ENCODE assay signal across 1 cellular context in the genomic region with DNA sequence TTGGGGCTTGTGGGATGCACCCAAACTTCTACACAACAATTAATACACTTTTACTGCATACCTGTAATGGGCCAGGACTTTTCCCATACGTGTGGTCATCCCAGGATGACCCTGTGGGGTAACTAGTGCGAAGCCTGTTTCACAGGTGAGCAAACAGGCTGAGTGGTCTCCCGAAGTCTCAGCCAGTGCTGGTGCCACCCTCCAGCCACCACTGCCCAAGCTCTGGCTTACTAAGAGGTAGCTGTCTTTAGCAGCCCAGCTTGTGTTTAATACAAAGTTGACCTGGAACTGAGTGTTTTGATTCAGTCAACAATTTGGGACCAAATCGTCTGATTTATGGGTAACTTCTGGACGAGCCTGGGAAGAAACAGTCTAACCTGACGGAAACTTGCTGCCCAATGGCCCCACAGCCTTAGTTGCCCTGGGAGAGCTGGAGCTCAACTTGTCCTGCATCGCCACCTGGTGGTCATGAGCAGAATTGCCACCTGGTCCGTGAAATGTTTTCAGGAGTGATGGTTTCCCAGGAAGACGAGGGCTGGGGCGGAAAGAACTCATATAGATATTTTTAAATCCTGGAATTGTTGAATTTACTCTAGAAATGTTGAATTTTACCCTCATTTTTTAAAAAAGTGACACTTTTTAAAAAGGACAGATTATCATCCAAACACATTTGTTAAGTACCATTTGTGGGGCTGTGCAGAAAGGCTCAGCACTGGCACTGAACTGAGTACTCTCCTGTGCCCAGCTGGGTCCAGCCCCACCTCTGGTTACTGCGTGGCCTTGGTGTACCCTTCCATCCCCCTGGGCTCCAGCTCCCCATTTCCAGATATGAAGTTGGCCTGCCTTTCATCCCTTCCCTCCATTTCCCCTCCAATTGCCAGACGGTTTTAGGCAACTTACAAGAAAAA.
A peak's percentile ranks its signal among the peaks of the same experiment; 100 is the strongest.
TF ChIP-seq lines count a peak whose summit lies in the region.

No MANE protein-coding gene starts in this region.

TF ChIP-seq in K562, 482 proteins besides CTCF, POLR2A, EP300 and RAD21 (continued from another document and continues in another):
- TF ChIP-seq YY1 (IDR thresholded peaks at IDR 0.05; ENCODE audit: borderline replicate concordance in 1 of 3, control insufficient read depth in 1 of 3, extremely low read depth in 1 of 3, insufficient read depth in 3 of 3, insufficient read length in 1 of 3, insufficient replicate concordance in 2 of 3, low read depth in 1 of 3, low read length in 2 of 3) (peak in 2 of 3 experiments; percentile 37 to 48), RB1 (IDR thresholded peaks at IDR 0.05; ENCODE audit: low read depth) (peak; percentile 57; the same call in 1 of the 2 replicates), ZBTB1 (CRISPR knock-in tag; IDR thresholded peaks at IDR 0.05; ENCODE audit: borderline replicate concordance, low read depth) (no peak), STAT5A (IDR thresholded peaks at IDR 0.05; ENCODE audit: borderline replicate concordance, low read length) (no peak), HDGF (IDR thresholded peaks at IDR 0.05) (peak; percentile 89), CHCHD3 (CRISPR knock-in tag; IDR thresholded peaks at IDR 0.05) (no peak), MYNN (IDR thresholded peaks at IDR 0.05) (peak; percentile 34; the same call in 1 of the 2 replicates), MYNN (CRISPR knock-in tag; IDR thresholded peaks at IDR 0.05) (no peak), ZKSCAN1 (IDR thresholded peaks at IDR 0.05; ENCODE audit: low read depth, low read length) (0 out of 2 replicates have a peak, but pooled peaks have one; percentile 43), ZFP36 (IDR thresholded peaks at IDR 0.05; ENCODE audit: low read depth, low read length, partially characterized antibody) (peak; percentile 31), GABPB1 (CRISPR knock-in tag; IDR thresholded peaks at IDR 0.05) (0 out of 2 replicates have a peak, but pooled peaks have one; percentile 24), MYC (IDR thresholded peaks at IDR 0.05; ENCODE audit: low read depth, low read length) (0 out of 2 replicates have a peak, but pooled peaks have one; percentile 26), MYC (CRISPR knock-in tag; IDR thresholded peaks at IDR 0.05; ENCODE audit: borderline replicate concordance, low read depth) (no peak), CBX1 (IDR thresholded peaks at IDR 0.05; ENCODE audit: low read depth) (no peak), SOX6 (IDR thresholded peaks at IDR 0.05) (peak; percentile 21; the same call in 1 of the 2 replicates), NFATC3 (IDR thresholded peaks at IDR 0.05) (no peak), PRMT5 (CRISPR knock-in tag; IDR thresholded peaks at IDR 0.05) (no peak), MAFF (IDR thresholded peaks at IDR 0.05; ENCODE audit: low read length) (no peak), HMG20B (CRISPR knock-in tag; IDR thresholded peaks at IDR 0.05) (no peak), JUNB (CRISPR knock-in tag; conservative IDR thresholded peaks at IDR 0.05) (no peak), STAG1 (CRISPR knock-in tag; IDR thresholded peaks at IDR 0.05; ENCODE audit: borderline replicate concordance) (peak; percentile 99), ZNF274 (IDR thresholded peaks at IDR 0.05; ENCODE audit: borderline replicate concordance, low read depth, low read length) (no peak), ATF7 (IDR thresholded peaks at IDR 0.05) (no peak), TEAD1 (CRISPR knock-in tag; IDR thresholded peaks at IDR 0.05) (0 out of 4 replicates have a peak, but pooled peaks of 1 of the 2 experiments have one; percentile 11), SREBF2 (CRISPR knock-in tag; IDR thresholded peaks at IDR 0.05) (no peak), CC2D1A (IDR thresholded peaks at IDR 0.05) (peak; percentile 90), ETV5 (CRISPR knock-in tag; IDR thresholded peaks at IDR 0.05; ENCODE audit: low read depth) (peak; percentile 58; the same call in 1 of the 2 replicates), CBFA2T2 (conservative IDR thresholded peaks at IDR 0.05) (no peak)
- TF ChIP-seq, protein P1, sequence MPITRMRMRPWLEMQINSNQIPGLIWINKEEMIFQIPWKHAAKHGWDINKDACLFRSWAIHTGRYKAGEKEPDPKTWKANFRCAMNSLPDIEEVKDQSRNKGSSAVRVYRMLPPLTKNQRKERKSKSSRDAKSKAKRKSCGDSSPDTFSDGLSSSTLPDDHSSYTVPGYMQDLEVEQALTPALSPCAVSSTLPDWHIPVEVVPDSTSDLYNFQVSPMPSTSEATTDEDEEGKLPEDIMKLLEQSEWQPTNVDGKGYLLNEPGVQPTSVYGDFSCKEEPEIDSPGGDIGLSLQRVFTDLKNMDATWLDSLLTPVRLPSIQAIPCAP (CRISPR knock-in tag; IDR thresholded peaks at IDR 0.05; ENCODE audit: borderline replicate concordance): no peak
- TF ChIP-seq, protein P2, sequence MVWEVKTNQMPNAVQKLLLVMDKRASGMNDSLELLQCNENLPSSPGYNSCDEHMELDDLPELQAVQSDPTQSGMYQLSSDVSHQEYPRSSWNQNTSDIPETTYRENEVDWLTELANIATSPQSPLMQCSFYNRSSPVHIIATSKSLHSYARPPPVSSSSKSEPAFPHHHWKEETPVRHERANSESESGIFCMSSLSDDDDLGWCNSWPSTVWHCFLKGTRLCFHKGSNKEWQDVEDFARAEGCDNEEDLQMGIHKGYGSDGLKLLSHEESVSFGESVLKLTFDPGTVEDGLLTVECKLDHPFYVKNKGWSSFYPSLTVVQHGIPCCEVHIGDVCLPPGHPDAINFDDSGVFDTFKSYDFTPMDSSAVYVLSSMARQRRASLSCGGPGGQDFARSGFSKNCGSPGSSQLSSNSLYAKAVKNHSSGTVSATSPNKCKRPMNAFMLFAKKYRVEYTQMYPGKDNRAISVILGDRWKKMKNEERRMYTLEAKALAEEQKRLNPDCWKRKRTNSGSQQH (CRISPR knock-in tag; IDR thresholded peaks at IDR 0.05): no peak
- TF ChIP-seq, protein P3, sequence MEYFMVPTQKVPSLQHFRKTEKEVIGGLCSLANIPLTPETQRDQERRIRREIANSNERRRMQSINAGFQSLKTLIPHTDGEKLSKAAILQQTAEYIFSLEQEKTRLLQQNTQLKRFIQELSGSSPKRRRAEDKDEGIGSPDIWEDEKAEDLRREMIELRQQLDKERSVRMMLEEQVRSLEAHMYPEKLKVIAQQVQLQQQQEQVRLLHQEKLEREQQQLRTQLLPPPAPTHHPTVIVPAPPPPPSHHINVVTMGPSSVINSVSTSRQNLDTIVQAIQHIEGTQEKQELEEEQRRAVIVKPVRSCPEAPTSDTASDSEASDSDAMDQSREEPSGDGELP (CRISPR knock-in tag; IDR thresholded peaks at IDR 0.05; ENCODE audit: borderline replicate concordance): peak; percentile 43; the same call in 1 of the 2 replicates
- TF ChIP-seq, protein P4, sequence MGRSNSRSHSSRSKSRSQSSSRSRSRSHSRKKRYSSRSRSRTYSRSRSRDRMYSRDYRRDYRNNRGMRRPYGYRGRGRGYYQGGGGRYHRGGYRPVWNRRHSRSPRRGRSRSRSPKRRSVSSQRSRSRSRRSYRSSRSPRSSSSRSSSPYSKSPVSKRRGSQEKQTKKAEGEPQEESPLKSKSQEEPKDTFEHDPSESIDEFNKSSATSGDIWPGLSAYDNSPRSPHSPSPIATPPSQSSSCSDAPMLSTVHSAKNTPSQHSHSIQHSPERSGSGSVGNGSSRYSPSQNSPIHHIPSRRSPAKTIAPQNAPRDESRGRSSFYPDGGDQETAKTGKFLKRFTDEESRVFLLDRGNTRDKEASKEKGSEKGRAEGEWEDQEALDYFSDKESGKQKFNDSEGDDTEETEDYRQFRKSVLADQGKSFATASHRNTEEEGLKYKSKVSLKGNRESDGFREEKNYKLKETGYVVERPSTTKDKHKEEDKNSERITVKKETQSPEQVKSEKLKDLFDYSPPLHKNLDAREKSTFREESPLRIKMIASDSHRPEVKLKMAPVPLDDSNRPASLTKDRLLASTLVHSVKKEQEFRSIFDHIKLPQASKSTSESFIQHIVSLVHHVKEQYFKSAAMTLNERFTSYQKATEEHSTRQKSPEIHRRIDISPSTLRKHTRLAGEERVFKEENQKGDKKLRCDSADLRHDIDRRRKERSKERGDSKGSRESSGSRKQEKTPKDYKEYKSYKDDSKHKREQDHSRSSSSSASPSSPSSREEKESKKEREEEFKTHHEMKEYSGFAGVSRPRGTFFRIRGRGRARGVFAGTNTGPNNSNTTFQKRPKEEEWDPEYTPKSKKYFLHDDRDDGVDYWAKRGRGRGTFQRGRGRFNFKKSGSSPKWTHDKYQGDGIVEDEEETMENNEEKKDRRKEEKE (IDR thresholded peaks at IDR 0.05; ENCODE audit: borderline replicate concordance in 1 of 2, control insufficient read depth in 1 of 2, low read depth in 2 of 2, low read length in 1 of 2): no peak
- TF ChIP-seq, protein P5, sequence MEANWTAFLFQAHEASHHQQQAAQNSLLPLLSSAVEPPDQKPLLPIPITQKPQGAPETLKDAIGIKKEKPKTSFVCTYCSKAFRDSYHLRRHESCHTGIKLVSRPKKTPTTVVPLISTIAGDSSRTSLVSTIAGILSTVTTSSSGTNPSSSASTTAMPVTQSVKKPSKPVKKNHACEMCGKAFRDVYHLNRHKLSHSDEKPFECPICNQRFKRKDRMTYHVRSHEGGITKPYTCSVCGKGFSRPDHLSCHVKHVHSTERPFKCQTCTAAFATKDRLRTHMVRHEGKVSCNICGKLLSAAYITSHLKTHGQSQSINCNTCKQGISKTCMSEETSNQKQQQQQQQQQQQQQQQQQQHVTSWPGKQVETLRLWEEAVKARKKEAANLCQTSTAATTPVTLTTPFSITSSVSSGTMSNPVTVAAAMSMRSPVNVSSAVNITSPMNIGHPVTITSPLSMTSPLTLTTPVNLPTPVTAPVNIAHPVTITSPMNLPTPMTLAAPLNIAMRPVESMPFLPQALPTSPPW (CRISPR knock-in tag; IDR thresholded peaks at IDR 0.05): peak; percentile 34; the same call in 1 of the 2 replicates
- TF ChIP-seq, protein P6, sequence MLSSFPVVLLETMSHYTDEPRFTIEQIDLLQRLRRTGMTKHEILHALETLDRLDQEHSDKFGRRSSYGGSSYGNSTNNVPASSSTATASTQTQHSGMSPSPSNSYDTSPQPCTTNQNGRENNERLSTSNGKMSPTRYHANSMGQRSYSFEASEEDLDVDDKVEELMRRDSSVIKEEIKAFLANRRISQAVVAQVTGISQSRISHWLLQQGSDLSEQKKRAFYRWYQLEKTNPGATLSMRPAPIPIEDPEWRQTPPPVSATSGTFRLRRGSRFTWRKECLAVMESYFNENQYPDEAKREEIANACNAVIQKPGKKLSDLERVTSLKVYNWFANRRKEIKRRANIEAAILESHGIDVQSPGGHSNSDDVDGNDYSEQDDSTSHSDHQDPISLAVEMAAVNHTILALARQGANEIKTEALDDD (IDR thresholded peaks at IDR 0.05): no peak
- TF ChIP-seq, protein P7, sequence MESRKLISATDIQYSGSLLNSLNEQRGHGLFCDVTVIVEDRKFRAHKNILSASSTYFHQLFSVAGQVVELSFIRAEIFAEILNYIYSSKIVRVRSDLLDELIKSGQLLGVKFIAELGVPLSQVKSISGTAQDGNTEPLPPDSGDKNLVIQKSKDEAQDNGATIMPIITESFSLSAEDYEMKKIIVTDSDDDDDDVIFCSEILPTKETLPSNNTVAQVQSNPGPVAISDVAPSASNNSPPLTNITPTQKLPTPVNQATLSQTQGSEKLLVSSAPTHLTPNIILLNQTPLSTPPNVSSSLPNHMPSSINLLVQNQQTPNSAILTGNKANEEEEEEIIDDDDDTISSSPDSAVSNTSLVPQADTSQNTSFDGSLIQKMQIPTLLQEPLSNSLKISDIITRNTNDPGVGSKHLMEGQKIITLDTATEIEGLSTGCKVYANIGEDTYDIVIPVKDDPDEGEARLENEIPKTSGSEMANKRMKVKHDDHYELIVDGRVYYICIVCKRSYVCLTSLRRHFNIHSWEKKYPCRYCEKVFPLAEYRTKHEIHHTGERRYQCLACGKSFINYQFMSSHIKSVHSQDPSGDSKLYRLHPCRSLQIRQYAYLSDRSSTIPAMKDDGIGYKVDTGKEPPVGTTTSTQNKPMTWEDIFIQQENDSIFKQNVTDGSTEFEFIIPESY (CRISPR knock-in tag; IDR thresholded peaks at IDR 0.05): no peak
- TF ChIP-seq, protein P8, sequence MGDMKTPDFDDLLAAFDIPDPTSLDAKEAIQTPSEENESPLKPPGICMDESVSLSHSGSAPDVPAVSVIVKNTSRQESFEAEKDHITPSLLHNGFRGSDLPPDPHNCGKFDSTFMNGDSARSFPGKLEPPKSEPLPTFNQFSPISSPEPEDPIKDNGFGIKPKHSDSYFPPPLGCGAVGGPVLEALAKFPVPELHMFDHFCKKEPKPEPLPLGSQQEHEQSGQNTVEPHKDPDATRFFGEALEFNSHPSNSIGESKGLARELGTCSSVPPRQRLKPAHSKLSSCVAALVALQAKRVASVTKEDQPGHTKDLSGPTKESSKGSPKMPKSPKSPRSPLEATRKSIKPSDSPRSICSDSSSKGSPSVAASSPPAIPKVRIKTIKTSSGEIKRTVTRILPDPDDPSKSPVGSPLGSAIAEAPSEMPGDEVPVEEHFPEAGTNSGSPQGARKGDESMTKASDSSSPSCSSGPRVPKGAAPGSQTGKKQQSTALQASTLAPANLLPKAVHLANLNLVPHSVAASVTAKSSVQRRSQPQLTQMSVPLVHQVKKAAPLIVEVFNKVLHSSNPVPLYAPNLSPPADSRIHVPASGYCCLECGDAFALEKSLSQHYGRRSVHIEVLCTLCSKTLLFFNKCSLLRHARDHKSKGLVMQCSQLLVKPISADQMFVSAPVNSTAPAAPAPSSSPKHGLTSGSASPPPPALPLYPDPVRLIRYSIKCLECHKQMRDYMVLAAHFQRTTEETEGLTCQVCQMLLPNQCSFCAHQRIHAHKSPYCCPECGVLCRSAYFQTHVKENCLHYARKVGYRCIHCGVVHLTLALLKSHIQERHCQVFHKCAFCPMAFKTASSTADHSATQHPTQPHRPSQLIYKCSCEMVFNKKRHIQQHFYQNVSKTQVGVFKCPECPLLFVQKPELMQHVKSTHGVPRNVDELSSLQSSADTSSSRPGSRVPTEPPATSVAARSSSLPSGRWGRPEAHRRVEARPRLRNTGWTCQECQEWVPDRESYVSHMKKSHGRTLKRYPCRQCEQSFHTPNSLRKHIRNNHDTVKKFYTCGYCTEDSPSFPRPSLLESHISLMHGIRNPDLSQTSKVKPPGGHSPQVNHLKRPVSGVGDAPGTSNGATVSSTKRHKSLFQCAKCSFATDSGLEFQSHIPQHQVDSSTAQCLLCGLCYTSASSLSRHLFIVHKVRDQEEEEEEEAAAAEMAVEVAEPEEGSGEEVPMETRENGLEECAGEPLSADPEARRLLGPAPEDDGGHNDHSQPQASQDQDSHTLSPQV (IDR thresholded peaks at IDR 0.05): peak; percentile 58; the same call in 1 of the 2 replicates
- TF ChIP-seq, protein P9, sequence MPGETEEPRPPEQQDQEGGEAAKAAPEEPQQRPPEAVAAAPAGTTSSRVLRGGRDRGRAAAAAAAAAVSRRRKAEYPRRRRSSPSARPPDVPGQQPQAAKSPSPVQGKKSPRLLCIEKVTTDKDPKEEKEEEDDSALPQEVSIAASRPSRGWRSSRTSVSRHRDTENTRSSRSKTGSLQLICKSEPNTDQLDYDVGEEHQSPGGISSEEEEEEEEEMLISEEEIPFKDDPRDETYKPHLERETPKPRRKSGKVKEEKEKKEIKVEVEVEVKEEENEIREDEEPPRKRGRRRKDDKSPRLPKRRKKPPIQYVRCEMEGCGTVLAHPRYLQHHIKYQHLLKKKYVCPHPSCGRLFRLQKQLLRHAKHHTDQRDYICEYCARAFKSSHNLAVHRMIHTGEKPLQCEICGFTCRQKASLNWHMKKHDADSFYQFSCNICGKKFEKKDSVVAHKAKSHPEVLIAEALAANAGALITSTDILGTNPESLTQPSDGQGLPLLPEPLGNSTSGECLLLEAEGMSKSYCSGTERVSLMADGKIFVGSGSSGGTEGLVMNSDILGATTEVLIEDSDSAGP (CRISPR knock-in tag; IDR thresholded peaks at IDR 0.05): no peak
